ENCODE assay signal across 8 cellular contexts in the genomic region with DNA sequence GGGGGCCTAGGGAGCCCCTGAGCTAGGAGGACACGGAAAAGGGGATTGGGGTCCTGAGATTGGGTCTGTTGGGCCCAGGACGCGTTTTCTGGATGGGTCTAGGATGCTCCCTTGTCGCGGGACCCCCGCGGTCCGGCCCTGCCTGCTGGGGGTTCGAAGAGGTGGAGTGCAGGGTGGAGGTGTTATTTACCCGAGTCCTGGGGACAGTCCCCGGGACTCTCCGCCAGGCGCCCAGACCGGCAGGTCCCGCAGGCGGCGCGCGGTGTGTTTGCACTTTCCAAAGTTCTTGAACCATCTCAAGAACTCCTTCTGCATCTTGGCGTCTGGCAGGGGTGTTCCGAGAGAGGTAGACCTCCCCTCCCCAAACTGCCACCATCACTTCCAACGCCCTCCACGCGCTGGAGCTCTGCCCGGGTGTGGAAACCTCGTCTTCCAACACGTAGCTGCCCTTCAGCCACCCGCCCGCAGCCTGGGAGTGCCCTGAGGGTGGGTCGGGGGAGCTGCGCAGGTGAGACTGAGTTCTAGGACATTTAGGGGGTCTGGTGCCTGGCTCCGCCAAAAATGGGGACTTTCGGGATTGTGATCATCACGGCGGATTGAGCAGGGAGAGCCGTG. TPM values are rescaled to one million over a fixed set of nuclear protein-coding genes. Genes with fewer than 3 reads are reported as not detected.
DNase-seq lines count a peak whose midpoint lies in the region; ATAC-seq and TF ChIP-seq lines count a peak whose summit lies in the region.

No MANE protein-coding gene starts in this region.

- no peak overlapping the region for H3K27ac ChIP-seq in effector memory CD4-positive, alpha-beta T cell (ENCODE audit: insufficient read depth, low read length, poor library complexity, severe bottlenecking)
- no peak overlapping the region for H3K27ac ChIP-seq in mesodermal cell (ENCODE audit: low read depth, low read length, severe bottlenecking)
- H3K27ac ChIP-seq in tibial nerve, result peak overlapping the region; percentile 79 to 94 (median 87)

- WGBS in mesodermal cell (ENCODE audit: insufficient coverage in 2 of 2), 2 experiments, result 0 to 2% methylated on average over 12 to 22 of the region's 36 CpGs
- WGBS in tibial nerve, 2 donors, result 1% methylated on average over 32 to 36 of the region's 36 CpGs

- no peaks in the 10 kb centered on the region for H3K36me3 ChIP-seq in effector memory CD4-positive, alpha-beta T cell (ENCODE audit: control insufficient read depth, insufficient read depth, low read length)
- H3K36me3 ChIP-seq in mesodermal cell (ENCODE audit: control insufficient read depth, insufficient read depth, low read length), result peaks cover 4% of the 10 kb centered on the region
- no peaks in the 10 kb centered on the region for H3K36me3 ChIP-seq in tibial nerve

- peak in 1 of 5 experiments; percentile 17 for TF ChIP-seq CTCF in tibial nerve (IDR thresholded peaks at IDR 0.05)

- DNase-seq in activated CD4-positive, CD25-positive, alpha-beta regulatory T cell treated with anti-CD3 and anti-CD28 coated beads, Interleukin-2, amount 50 U/mL, for 72 hours, result peak; percentile 46
- DNase-seq in effector memory CD4-positive, alpha-beta T cell, result no peak
- DNase-seq in tibial nerve (ENCODE audit: low spot score in 2 of 2), result peak; percentile 22 to 28
- DNase-seq in MV-4-11 (lab: John Stamatoyannopoulos, UW), result no peak
- no peak for DNase-seq in NCI-H82 (lab: John Stamatoyannopoulos, UW)

- no peaks in the 10 kb centered on the region for H3K9me3 ChIP-seq in effector memory CD4-positive, alpha-beta T cell (ENCODE audit: control insufficient read depth, low read length)
- H3K9me3 ChIP-seq in mesodermal cell (ENCODE audit: control insufficient read depth, low read length) (no peaks in the 10 kb centered on the region), tibial nerve (no peaks in the 10 kb centered on the region)

- TF ChIP-seq EP300 in tibial nerve (IDR thresholded peaks at IDR 0.05), result no peak

- peaks cover 18% of the 10 kb centered on the region for H3K4me1 ChIP-seq in effector memory CD4-positive, alpha-beta T cell (ENCODE audit: control insufficient read depth, insufficient read depth, low read length, poor library complexity, severe bottlenecking)
- H3K4me1 ChIP-seq in mesodermal cell (ENCODE audit: control insufficient read depth, insufficient read depth, low read length, poor library complexity, severe bottlenecking), result peaks cover 45% of the 10 kb centered on the region
- peaks cover 0 to 64% (median 9%) of the 10 kb centered on the region in 4 donors for H3K4me1 ChIP-seq in tibial nerve

- TF ChIP-seq POLR2A in tibial nerve (IDR thresholded peaks at IDR 0.05), result peak in 1 of 2 donors; percentile 2

- ATAC-seq in GM18861 (IDR thresholded peaks at IDR 0.05; ENCODE audit: unreplicated experiment) (peak; percentile 26), HG03280 (IDR thresholded peaks at IDR 0.05; ENCODE audit: unreplicated experiment) (peak; percentile 34)

- H3K4me3 ChIP-seq in effector memory CD4-positive, alpha-beta T cell (ENCODE audit: insufficient read depth, low read depth, low read length, poor library complexity, severe bottlenecking), result peak overlapping the region; percentile 65
- H3K4me3 ChIP-seq in mesodermal cell (ENCODE audit: extremely low read depth, insufficient read depth, low read length, poor library complexity, severe bottlenecking), result peak overlapping the region; percentile 49
- H3K4me3 ChIP-seq in tibial nerve, result peak overlapping the region; percentile 48 to 81 (median 62)

- peaks cover 26% of the 10 kb centered on the region for H3K27me3 ChIP-seq in effector memory CD4-positive, alpha-beta T cell (replicated peaks; ENCODE audit: control insufficient read depth, insufficient read depth, low read length, poor library complexity, severe bottlenecking)
- H3K27me3 ChIP-seq in tibial nerve, result no peaks in the 10 kb centered on the region

RNA-seq across cellular contexts. Expression of a gene that starts 0.6 kb away (rescaled TPM):
- 20.2 TPM for polyA plus RNA-seq in mesodermal cell (2013, experiment 1 of 2)
- 17.6 TPM for polyA plus RNA-seq in mesodermal cell (2013, experiment 2 of 2)
- 100 to 1,000 TPM; 196 to 375 (median 312) TPM for total RNA-seq in tibial nerve

RNA-seq across cellular contexts. Expression of a gene that starts 25.9 kb away (rescaled TPM):
- 13.1 TPM for polyA plus RNA-seq in mesodermal cell (2013, experiment 1 of 2)
- 17.9 TPM for polyA plus RNA-seq in mesodermal cell (2013, experiment 2 of 2)
- total RNA-seq in tibial nerve, result 100 to 1,000 TPM in 3 of 4 donors, 10 to 100 TPM in 1; 86.4 to 172 (median 132) TPM

Comparison
In these comparisons a context has a peak if more than half of its experiments do, and no peak if none do; other contexts are left out.
1. DNase-seq: peak in activated CD4-positive, CD25-positive, alpha-beta regulatory T cell treated with anti-CD3 and anti-CD28 coated beads, Interleukin-2, amount 50 U/mL, for 72 hours (single experiment) and tibial nerve (2 of 2); none in effector memory CD4-positive, alpha-beta T cell (0 of 3), MV-4-11 (single experiment) and NCI-H82 (single experiment).
2. H3K27ac ChIP-seq: peak in tibial nerve (4 of 4); none in effector memory CD4-positive, alpha-beta T cell (single experiment) and mesodermal cell (single experiment).
3. Peak in every context shown above with its lines, with median percentiles within 50 percentile points of each other: H3K4me3 ChIP-seq.